2 cellular contexts compared by ENCODE assay signal in genomic region chr6:55265409-55266114, GRCh38.
TF ChIP-seq lines count a peak whose summit lies in the region.

No MANE protein-coding gene starts in this region.

TF ChIP-seq in HepG2, 621 proteins besides CTCF, POLR2A, EP300 and RAD21 (continued from another document):
- TF ChIP-seq RERE (CRISPR knock-in tag; IDR thresholded peaks at IDR 0.05; ENCODE audit: low read depth) = no peak
- TF ChIP-seq USF2 (IDR thresholded peaks at IDR 0.05; ENCODE audit: low read depth, low read length) = peak; percentile 28; the same call in 1 of the 2 replicates
- TF ChIP-seq USF2 (CRISPR knock-in tag; IDR thresholded peaks at IDR 0.05; ENCODE audit: borderline replicate concordance) = no peak
- no peak for TF ChIP-seq JUNB (CRISPR knock-in tag; IDR thresholded peaks at IDR 0.05; ENCODE audit: borderline replicate concordance)
- TF ChIP-seq ZNF563 (CRISPR knock-in tag; IDR thresholded peaks at IDR 0.05) = no peak
- TF ChIP-seq RAD51 (IDR thresholded peaks at IDR 0.05; ENCODE audit: borderline replicate concordance) = peak; percentile 68; the same call in 1 of the 2 replicates

TF ChIP-seq in GM12878, 131 proteins besides CTCF, POLR2A, EP300 and RAD21 (continued from another document):
- TF ChIP-seq NFIC (IDR thresholded peaks at IDR 0.05; ENCODE audit: low read depth, low read length) (no peak), IRF5 (IDR thresholded peaks at IDR 0.05; ENCODE audit: borderline replicate concordance) (no peak), IRF4 (IDR thresholded peaks at IDR 0.05; ENCODE audit: low read depth, low read length) (no peak), MXI1 (IDR thresholded peaks at IDR 0.05; ENCODE audit: low read depth, low read length) (no peak), KAT2A (conservative IDR thresholded peaks at IDR 0.05; ENCODE audit: control insufficient read depth, low read depth, low read length) (no peak), MAX (IDR thresholded peaks at IDR 0.05; ENCODE audit: low read depth, low read length) (no peak), PKNOX1 (IDR thresholded peaks at IDR 0.05) (no peak), KLF5 (IDR thresholded peaks at IDR 0.05; ENCODE audit: partially characterized antibody) (no peak), NBN (IDR thresholded peaks at IDR 0.05) (no peak), KDM1A (IDR thresholded peaks at IDR 0.05; ENCODE audit: borderline replicate concordance) (no peak), NR2C2 (IDR thresholded peaks at IDR 0.05; ENCODE audit: borderline replicate concordance, control insufficient read depth, insufficient read length, low read depth) (no peak), CREB1 (IDR thresholded peaks at IDR 0.05; ENCODE audit: low read depth) (no peak), POLR2AphosphoS5 (IDR thresholded peaks at IDR 0.05; ENCODE audit: low read length) (no peak), ZNF384 (IDR thresholded peaks at IDR 0.05; ENCODE audit: borderline replicate concordance, low read depth, low read length) (no peak), ZBTB40 (IDR thresholded peaks at IDR 0.05; ENCODE audit: borderline replicate concordance) (no peak)
